In the genomic region with DNA sequence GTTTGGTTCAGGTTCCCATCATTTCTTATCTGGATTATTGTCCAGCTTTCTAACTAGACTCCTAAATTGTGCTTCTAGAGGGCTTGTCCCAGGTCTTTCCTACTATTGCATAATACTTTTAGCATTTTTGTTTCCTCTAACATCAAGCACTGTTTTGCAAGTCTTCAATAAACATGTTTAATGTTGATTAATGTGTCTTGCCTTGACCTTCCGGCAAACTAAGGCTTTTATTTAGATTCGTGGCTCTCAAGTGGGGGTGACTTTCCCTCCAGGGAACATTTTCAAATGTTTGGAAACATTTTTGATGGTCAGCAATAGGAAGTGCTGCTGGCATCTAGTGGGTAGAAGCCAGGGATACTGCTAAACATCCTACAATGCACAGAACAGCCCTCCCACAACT, we compare ENCODE assay signal across 2 cellular contexts.
TF ChIP-seq lines count a peak whose summit lies in the region.

No MANE protein-coding gene starts in this region.

TF ChIP-seq in HCT116, 20 proteins besides CTCF, POLR2A, EP300 and RAD21 (continued from another document):
- TF ChIP-seq, protein P1, sequence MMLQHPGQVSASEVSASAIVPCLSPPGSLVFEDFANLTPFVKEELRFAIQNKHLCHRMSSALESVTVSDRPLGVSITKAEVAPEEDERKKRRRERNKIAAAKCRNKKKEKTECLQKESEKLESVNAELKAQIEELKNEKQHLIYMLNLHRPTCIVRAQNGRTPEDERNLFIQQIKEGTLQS (IDR thresholded peaks at IDR 0.05), result no peak
- TF ChIP-seq CEBPB (IDR thresholded peaks at IDR 0.05; ENCODE audit: low read depth) (peak; percentile 50; the same call in 1 of the 2 replicates), TCF7L2 (IDR thresholded peaks at IDR 0.05; ENCODE audit: borderline replicate concordance, extremely low read depth, insufficient read depth, insufficient read length) (peak; percentile 55), EZH2phosphoT487 (IDR thresholded peaks at IDR 0.05; ENCODE audit: borderline replicate concordance) (no peak), POLR2AphosphoS5 (IDR thresholded peaks at IDR 0.05; ENCODE audit: low read depth, low read length) (no peak), YY1 (IDR thresholded peaks at IDR 0.05; ENCODE audit: extremely low read depth, insufficient replicate concordance, low read depth, low read length) (no peak)

TF ChIP-seq in SK-N-SH treated with all-trans-retinoic acid at 6 μM for 48 hours, 23 proteins besides CTCF, POLR2A, EP300 and RAD21 (continued from another document):
- TF ChIP-seq POU6F1 (CRISPR knock-in tag; IDR thresholded peaks at IDR 0.05; ENCODE audit: borderline replicate concordance, low read depth) (no peak), ISL1 (CRISPR knock-in tag; IDR thresholded peaks at IDR 0.05) (no peak), OSR1 (CRISPR knock-in tag; IDR thresholded peaks at IDR 0.05) (no peak), PPARA (CRISPR knock-in tag; IDR thresholded peaks at IDR 0.05; ENCODE audit: borderline replicate concordance) (no peak), PATZ1 (CRISPR knock-in tag; IDR thresholded peaks at IDR 0.05; ENCODE audit: borderline replicate concordance) (no peak), RARB (CRISPR knock-in tag; IDR thresholded peaks at IDR 0.05) (no peak), CSDC2 (CRISPR knock-in tag; IDR thresholded peaks at IDR 0.05) (no peak), ZC3H10 (CRISPR knock-in tag; IDR thresholded peaks at IDR 0.05) (no peak), TCF4 (CRISPR knock-in tag; IDR thresholded peaks at IDR 0.05; ENCODE audit: borderline replicate concordance) (no peak)
- TF ChIP-seq, protein P2, sequence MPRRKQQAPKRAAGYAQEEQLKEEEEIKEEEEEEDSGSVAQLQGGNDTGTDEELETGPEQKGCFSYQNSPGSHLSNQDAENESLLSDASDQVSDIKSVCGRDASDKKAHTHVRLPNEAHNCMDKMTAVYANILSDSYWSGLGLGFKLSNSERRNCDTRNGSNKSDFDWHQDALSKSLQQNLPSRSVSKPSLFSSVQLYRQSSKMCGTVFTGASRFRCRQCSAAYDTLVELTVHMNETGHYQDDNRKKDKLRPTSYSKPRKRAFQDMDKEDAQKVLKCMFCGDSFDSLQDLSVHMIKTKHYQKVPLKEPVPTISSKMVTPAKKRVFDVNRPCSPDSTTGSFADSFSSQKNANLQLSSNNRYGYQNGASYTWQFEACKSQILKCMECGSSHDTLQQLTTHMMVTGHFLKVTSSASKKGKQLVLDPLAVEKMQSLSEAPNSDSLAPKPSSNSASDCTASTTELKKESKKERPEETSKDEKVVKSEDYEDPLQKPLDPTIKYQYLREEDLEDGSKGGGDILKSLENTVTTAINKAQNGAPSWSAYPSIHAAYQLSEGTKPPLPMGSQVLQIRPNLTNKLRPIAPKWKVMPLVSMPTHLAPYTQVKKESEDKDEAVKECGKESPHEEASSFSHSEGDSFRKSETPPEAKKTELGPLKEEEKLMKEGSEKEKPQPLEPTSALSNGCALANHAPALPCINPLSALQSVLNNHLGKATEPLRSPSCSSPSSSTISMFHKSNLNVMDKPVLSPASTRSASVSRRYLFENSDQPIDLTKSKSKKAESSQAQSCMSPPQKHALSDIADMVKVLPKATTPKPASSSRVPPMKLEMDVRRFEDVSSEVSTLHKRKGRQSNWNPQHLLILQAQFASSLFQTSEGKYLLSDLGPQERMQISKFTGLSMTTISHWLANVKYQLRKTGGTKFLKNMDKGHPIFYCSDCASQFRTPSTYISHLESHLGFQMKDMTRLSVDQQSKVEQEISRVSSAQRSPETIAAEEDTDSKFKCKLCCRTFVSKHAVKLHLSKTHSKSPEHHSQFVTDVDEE (CRISPR knock-in tag; IDR thresholded peaks at IDR 0.05), result no peak
